ENCODE assay signal across 20 cellular contexts in the genomic region with DNA sequence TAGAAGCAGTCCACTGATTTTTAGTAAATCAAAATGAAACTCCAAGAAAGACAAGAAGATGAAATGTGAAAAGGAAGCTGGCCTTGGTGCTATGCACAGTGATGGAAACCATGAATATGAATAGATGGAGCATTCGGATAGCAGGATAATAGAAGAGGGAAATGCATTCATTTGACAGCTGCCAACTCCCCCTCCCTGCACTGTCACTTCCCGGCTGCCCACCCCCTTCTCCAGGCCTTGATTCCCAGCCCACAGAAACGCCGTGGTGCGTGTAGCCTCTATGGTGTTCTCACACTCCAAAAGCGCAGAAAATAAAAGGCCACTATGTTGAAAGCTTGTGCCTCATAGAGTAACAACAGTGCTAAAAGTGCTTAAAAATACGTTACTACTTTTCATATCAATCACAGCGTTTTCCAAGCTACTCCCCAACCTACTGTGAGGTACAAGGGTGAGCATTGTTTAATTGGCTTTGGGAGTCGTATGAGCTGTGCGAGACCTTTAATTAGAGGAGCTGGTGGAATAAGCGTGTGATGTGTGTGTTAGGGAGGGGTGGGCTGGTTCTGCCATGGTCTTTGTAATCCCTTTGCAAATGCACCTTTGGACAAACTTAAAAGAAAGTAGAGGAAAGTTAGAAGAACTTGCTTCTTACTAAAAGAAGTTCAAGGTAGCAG. TPM values are rescaled to one million over a fixed set of nuclear protein-coding genes. Genes with fewer than 3 reads are reported as not detected.
DNase-seq lines count a peak whose midpoint lies in the region; ATAC-seq and TF ChIP-seq lines count a peak whose summit lies in the region.
"Had no signal": no experiment of that assay in that cellular context is flagged by ENCODE, and none has a peak within 500 bp of the region (broad histone marks: within the 10 kb centered on the region; RNA-seq: fewer than 3 reads in every experiment).

No MANE protein-coding gene starts in this region.

- ATAC-seq in GM18873 (IDR thresholded peaks at IDR 0.05; ENCODE audit: low FRiP score, unreplicated experiment) (no peak), HG03439 (IDR thresholded peaks at IDR 0.05; ENCODE audit: unreplicated experiment) (no peak), left lung (no peak), GM18502 (IDR thresholded peaks at IDR 0.05; ENCODE audit: poor library complexity, unreplicated experiment) (no peak)
- ATAC-seq: esophagus mucosa, left lobe of liver, right lobe of liver had no signal

- H3K36me3 ChIP-seq in left lung = no peaks in the 10 kb centered on the region
- H3K36me3 ChIP-seq: right lobe of liver had no signal

- intact Hi-C loops in dorsolateral prefrontal cortex (cut with DNase I) (no loop called here), left lung (cut with DNase I) (no loop called here)

- peaks cover 0 to 10% of the 10 kb centered on the region in 2 donors for H3K4me1 ChIP-seq in left lung
- H3K4me1 ChIP-seq: right lobe of liver had no signal

- peak; percentile 45 for DNase-seq in NCI-H82 treated with DMSO at 0.1 percent for 48 hours (lab: John Stamatoyannopoulos, UW; ENCODE audit: unreplicated experiment)
- peak in 8 of 10 donors; percentile 41 to 71 (median 62) for DNase-seq in dorsolateral prefrontal cortex
- peak; percentile 72 for DNase-seq in medulla oblongata (ENCODE audit: extremely low spot score)
- peak; percentile 74 for DNase-seq in retina
- no peak for DNase-seq in left lung
- DNase-seq: activated effector memory CD4-positive, alpha-beta T cell treated with anti-CD3 and anti-CD28 coated beads, Interleukin-2, amount 50 U/mL, for 16 hours; cortex of kidney; GOT3; naive B cell; NCI-H1694; NCI-H446 treated with DMSO at 0.1 percent for 48 hours; right lobe of liver; stimulated activated CD4-positive, alpha-beta T cell treated with anti-CD3 and anti-CD28 coated beads, Interleukin-2, amount 100 ng/mL, for 24 hours; T-helper 2 cell had no signal

- peak overlapping the region in 54 of 59 donors; percentile 1 to 92 (median 68) for H3K27ac ChIP-seq in dorsolateral prefrontal cortex
- no peak overlapping the region for H3K27ac ChIP-seq in left lung
- H3K27ac ChIP-seq: hepatocyte, right lobe of liver had no signal

- H3K4me3 ChIP-seq in dorsolateral prefrontal cortex = peak overlapping the region in 56 of 59 donors; percentile 5 to 61 (median 39)
- no peak overlapping the region for H3K4me3 ChIP-seq in left lung
- H3K4me3 ChIP-seq: right lobe of liver had no signal

- H3K27me3 ChIP-seq in dorsolateral prefrontal cortex = no peaks in the 10 kb centered on the region
- H3K27me3 ChIP-seq in left lung = no peaks in the 10 kb centered on the region
- H3K27me3 ChIP-seq: hepatocyte, right lobe of liver had no signal

- H3K9me3 ChIP-seq in left lung = peaks cover 0 to 5% of the 10 kb centered on the region in 2 donors
- H3K9me3 ChIP-seq: right lobe of liver had no signal

- TF ChIP-seq CTCF in dorsolateral prefrontal cortex (IDR thresholded peaks at IDR 0.05 in 54 of 56, conservative IDR thresholded peaks at IDR 0.05 in 2 of 56; ENCODE audit: low read depth in 1 of 56, partially characterized antibody in 56 of 56) = no peak
- TF ChIP-seq CTCF in left lung (IDR thresholded peaks at IDR 0.05) = no peak

RNA-seq across cellular contexts. Expression of gene IFNK, which starts 26.1 kb away (rescaled TPM):
- not detected for total RNA-seq in dorsolateral prefrontal cortex
- not detected for total RNA-seq in left lung
- total RNA-seq: esophagus mucosa, hepatocyte, left lobe of liver, right lobe of liver had no signal

RNA-seq across cellular contexts. Expression of gene MOB3B, which starts 31.6 kb away (rescaled TPM):
- total RNA-seq in dorsolateral prefrontal cortex (10 to 100 TPM in 119 of 120 experiments, 1 to 10 TPM in 1; 9.4 to 62.2 (median 21.0) TPM), left lung (10 to 100 TPM in 1 of 2 donors, 1 to 10 TPM in 1; 7.2 to 13.6 TPM)

Comparison
In these comparisons a context has a peak if more than half of its experiments do, and no peak if none do; other contexts are left out.
1. DNase-seq: peak in NCI-H82 treated with DMSO at 0.1 percent for 48 hours (single experiment), dorsolateral prefrontal cortex (8 of 10), medulla oblongata (single experiment) and retina (single experiment); none in left lung (0 of 2).
2. H3K27ac ChIP-seq: peak in dorsolateral prefrontal cortex (54 of 59); none in left lung (0 of 2).
3. H3K4me3 ChIP-seq: peak in dorsolateral prefrontal cortex (56 of 59); none in left lung (0 of 2).